In the genomic region with DNA sequence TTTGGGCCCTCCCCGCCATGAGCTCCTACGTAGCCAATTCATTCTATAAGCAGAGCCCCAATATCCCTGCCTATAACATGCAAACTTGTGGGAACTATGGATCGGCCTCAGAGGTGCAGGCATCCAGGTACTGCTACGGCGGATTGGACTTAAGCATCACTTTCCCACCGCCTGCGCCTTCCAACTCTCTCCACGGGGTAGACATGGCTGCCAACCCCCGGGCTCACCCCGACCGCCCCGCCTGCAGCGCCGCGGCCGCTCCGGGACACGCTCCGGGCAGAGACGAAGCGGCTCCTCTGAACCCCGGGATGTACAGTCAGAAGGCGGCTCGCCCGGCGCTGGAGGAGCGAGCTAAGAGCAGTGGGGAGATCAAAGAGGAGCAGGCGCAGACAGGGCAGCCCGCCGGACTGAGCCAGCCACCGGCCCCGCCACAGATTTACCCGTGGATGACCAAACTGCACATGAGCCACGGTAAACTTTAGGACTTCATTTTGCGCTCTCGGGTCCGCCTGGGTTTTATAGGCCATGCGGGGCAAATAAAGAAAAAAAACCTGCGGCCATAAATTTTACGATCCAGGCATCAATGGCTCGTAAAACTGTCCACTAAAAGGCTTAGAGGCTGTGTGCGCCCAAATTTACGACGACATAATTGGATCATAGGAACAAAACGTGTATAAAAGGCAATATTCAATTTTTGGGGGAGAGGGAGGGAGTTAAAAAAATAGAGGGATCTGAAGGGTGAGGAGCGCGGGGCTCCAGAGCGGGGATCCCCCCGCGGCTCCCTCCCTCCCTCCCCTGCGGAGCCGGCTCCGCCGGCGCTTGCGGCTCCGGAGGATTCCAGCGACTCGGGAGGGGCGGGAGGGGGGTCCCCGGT, we compare ENCODE assay signal across 8 cellular contexts. TPM values are rescaled to one million over a fixed set of nuclear protein-coding genes. Genes with fewer than 3 reads are reported as not detected.
DNase-seq lines count a peak whose midpoint lies in the region; ATAC-seq and TF ChIP-seq lines count a peak whose summit lies in the region.

No MANE protein-coding gene starts in this region.

- no peaks in the 10 kb centered on the region for H3K9me3 Mint-ChIP-seq in T-helper 1 cell treated with Interleukin-12 subunit alpha and Interleukin-12 subunit beta and Interleukin-4 antibody, amounts not matched to agents 30 μg/mL and 1 μg/mL, for 36 hours

- 3 to 4% methylated on average over 52 to 60 of the region's 61 CpGs for WGBS in heart right ventricle, 2 donors
- WGBS in stomach, 5 donors = 1 to 2% (median 1%) methylated on average over 35 to 61 of the region's 61 CpGs

- peak overlapping the region; percentile 55 for H3K27ac Mint-ChIP-seq in T-helper 1 cell treated with Interleukin-12 subunit alpha and Interleukin-12 subunit beta and Interleukin-4 antibody, amounts not matched to agents 30 μg/mL and 1 μg/mL, for 36 hours

- ATAC-seq in heart right ventricle (no peak), GM18498 (IDR thresholded peaks at IDR 0.05; ENCODE audit: unreplicated experiment) (no peak)

- H3K9me3 ChIP-seq in SJCRH30 (replicated peaks) = no peaks in the 10 kb centered on the region
- H3K9me3 ChIP-seq in heart right ventricle = peaks cover 0 to 6% (median 0%) of the 10 kb centered on the region in 11 donors
- H3K9me3 ChIP-seq in stomach = no peaks in the 10 kb centered on the region

- peaks cover 18% of the 10 kb centered on the region for H3K4me1 Mint-ChIP-seq in T-helper 1 cell treated with Interleukin-12 subunit alpha and Interleukin-12 subunit beta and Interleukin-4 antibody, amounts not matched to agents 30 μg/mL and 1 μg/mL, for 36 hours (ENCODE audit: low read depth)

- H3K27ac ChIP-seq in SJCRH30 = no peak overlapping the region
- no peak overlapping the region for H3K27ac ChIP-seq in heart right ventricle
- peak overlapping the region; percentile 61 to 82 (median 65) for H3K27ac ChIP-seq in stomach
- no peak overlapping the region for H3K27ac ChIP-seq in caudate nucleus (ENCODE audit: low read depth, low read length)

- H3K4me1 ChIP-seq in SJCRH30 (peaks cover 13% of the 10 kb centered on the region), heart right ventricle (peaks cover 3 to 34% (median 12%) of the 10 kb centered on the region in 9 donors), stomach (peaks cover 6 to 66% (median 35%) of the 10 kb centered on the region in 4 donors)

- peaks cover 92% of the 10 kb centered on the region for H3K27me3 Mint-ChIP-seq in T-helper 1 cell treated with Interleukin-12 subunit alpha and Interleukin-12 subunit beta and Interleukin-4 antibody, amounts not matched to agents 30 μg/mL and 1 μg/mL, for 36 hours (ENCODE audit: low read depth)

- H3K4me3 Mint-ChIP-seq in T-helper 1 cell treated with Interleukin-12 subunit alpha and Interleukin-12 subunit beta and Interleukin-4 antibody, amounts not matched to agents 30 μg/mL and 1 μg/mL, for 36 hours = no peak overlapping the region

- TF ChIP-seq CTCF in heart right ventricle (IDR thresholded peaks at IDR 0.05) (no peak), stomach (IDR thresholded peaks at IDR 0.05) (no peak)

- intact Hi-C loops in heart right ventricle (cut with DNase I) = loop anchor here in 3 of 10 donors (1.0 to 5.0 kb wide), 4 partner anchors 36 to 159 kb away; no protein-coding TSS in a partner anchor
- intact Hi-C loops in stomach (cut with DNase I; ENCODE audit: low total_unique reads) = no loop called here

- DNase-seq in T-helper 1 cell (no peak), SJCRH30 (no peak), heart right ventricle (no peak), stomach (peak; percentile 54), NOMO-1 treated with dmso at 0.1 percent for 144 hours (lab: John Stamatoyannopoulos, UW; ENCODE audit: unreplicated experiment) (no peak), caudate nucleus (lab: John Stamatoyannopoulos, UW) (no peak)

- H3K4me3 ChIP-seq in SJCRH30 = peak overlapping the region; percentile 25; the same call in 1 of the 2 replicates
- H3K4me3 ChIP-seq in heart right ventricle = peak overlapping the region in 7 of 10 donors; percentile 5 to 39 (median 24)
- peak overlapping the region; percentile 45 to 64 (median 53) for H3K4me3 ChIP-seq in stomach

- TF ChIP-seq EP300 in stomach (IDR thresholded peaks at IDR 0.05) = no peak

- no peaks in the 10 kb centered on the region for H3K36me3 ChIP-seq in SJCRH30
- no peaks in the 10 kb centered on the region for H3K36me3 ChIP-seq in heart right ventricle
- no peaks in the 10 kb centered on the region for H3K36me3 ChIP-seq in stomach

- H3K27me3 ChIP-seq in SJCRH30 = no peaks in the 10 kb centered on the region
- H3K27me3 ChIP-seq in heart right ventricle = peaks cover 61 to 100% (median 100%) of the 10 kb centered on the region in 7 donors
- peaks cover 0 to 100% (median 64%) of the 10 kb centered on the region in 3 donors for H3K27me3 ChIP-seq in stomach

- TF ChIP-seq POLR2A in stomach (IDR thresholded peaks at IDR 0.05) = no peak

- H3K36me3 Mint-ChIP-seq in T-helper 1 cell treated with Interleukin-12 subunit alpha and Interleukin-12 subunit beta and Interleukin-4 antibody, amounts not matched to agents 30 μg/mL and 1 μg/mL, for 36 hours (ENCODE audit: low read depth) = peaks cover 2% of the 10 kb centered on the region

RNA-seq across cellular contexts. Expression of gene HOXC5, which starts 0.5 kb away (rescaled TPM):
- total RNA-seq in SJCRH30 (2014; rRNA removed; shearing (Covaris generic)) = not detected in 2 replicates
- not detected for total RNA-seq in heart right ventricle
- polyA plus RNA-seq in heart right ventricle = under 1 TPM in 1 of 2 donors, not detected in 1; 0.01 TPM
- not detected for total RNA-seq in stomach
- 1 to 10 TPM in 1 of 3 donors, under 1 TPM in 1, not detected in 1; 0.25 to 1.3 TPM for polyA plus RNA-seq in stomach

RNA-seq across cellular contexts. Expression of gene HOXC6, which starts 5.1 kb away (rescaled TPM):
- total RNA-seq in SJCRH30 (2014; rRNA removed; shearing (Covaris generic)) = 1.3 and 2.2 TPM in 2 replicates
- under 1 TPM in 4 of 10 donors, not detected in 6; 0.13 to 0.36 (median 0.18) TPM for total RNA-seq in heart right ventricle
- polyA plus RNA-seq in heart right ventricle = under 1 TPM; 0.03 to 0.29 TPM
- 1 to 10 TPM in 1 of 5 donors, not detected in 4; 2.0 TPM for total RNA-seq in stomach
- 1 to 10 TPM in 1 of 3 donors, under 1 TPM in 1, not detected in 1; 0.46 to 1.0 TPM for polyA plus RNA-seq in stomach

RNA-seq across cellular contexts. Expression of gene HOXC4, which starts 20.3 kb away (rescaled TPM):
- 4.7 and 6.3 TPM in 2 replicates for total RNA-seq in SJCRH30 (2014; rRNA removed; shearing (Covaris generic))
- under 1 TPM in 3 of 10 donors, not detected in 7; 0.21 to 0.22 (median 0.21) TPM for total RNA-seq in heart right ventricle
- polyA plus RNA-seq in heart right ventricle = under 1 TPM in 1 of 2 donors, not detected in 1; 0.03 TPM
- 1 to 10 TPM in 2 of 5 donors, not detected in 3; 2.6 to 3.5 TPM for total RNA-seq in stomach
- 1 to 10 TPM in 2 of 3 donors, under 1 TPM in 1; 0.92 to 3.7 (median 2.6) TPM for polyA plus RNA-seq in stomach

RNA-seq across cellular contexts. Expression of gene HOXC8, which starts 24.6 kb away (rescaled TPM):
- total RNA-seq in SJCRH30 (2014; rRNA removed; shearing (Covaris generic)) = 0.05 TPM in 1 of 2 replicates, not detected in the other
- total RNA-seq in heart right ventricle (not detected), stomach (not detected)
- polyA plus RNA-seq in heart right ventricle (not detected), stomach (under 1 TPM in 1 of 3 donors, not detected in 2; 0.08 TPM)

RNA-seq across cellular contexts. Expression of gene HOXC9, which starts 33.4 kb away (rescaled TPM):
- 5.6 and 7.1 TPM in 2 replicates for total RNA-seq in SJCRH30 (2014; rRNA removed; shearing (Covaris generic))
- total RNA-seq in heart right ventricle (not detected), stomach (not detected)
- polyA plus RNA-seq in heart right ventricle (not detected), stomach (under 1 TPM in 1 of 3 donors, not detected in 2; 0.08 TPM)

Comparison
In these comparisons a context has a peak if more than half of its experiments do, and no peak if none do; other contexts are left out.
1. H3K27ac ChIP-seq: peak in stomach (5 of 5); none in SJCRH30 (single experiment), heart right ventricle (0 of 10) and caudate nucleus (single experiment).
2. Peak in every context shown above with its lines, with median percentiles within 50 percentile points of each other: H3K4me3 ChIP-seq.